ENCODE assay signal across 18 cellular contexts in genomic region chr2:215825709-215826108, GRCh38.
DNase-seq lines count a peak whose midpoint lies in the region; ATAC-seq, FAIRE-seq and TF ChIP-seq lines count a peak whose summit lies in the region.
"Had no signal": no experiment of that assay in that cellular context is flagged by ENCODE, and none has a peak within 500 bp of the region (broad histone marks: within the 10 kb centered on the region; RNA-seq: fewer than 3 reads in every experiment).

No MANE protein-coding gene starts in this region.

- BruUV-seq in HepG2 (replicated peaks; lab: Mats Ljungman, UMichigan), result no TSS peak

- POLR2A ChIA-PET in HepG2 (lab: Yijun Ruan, JAX), result interaction anchor here (1.3 kb wide), 1 partner anchor 32 kb away, joined by 6 read pairs; no protein-coding TSS in a partner anchor

- CTCF ChIA-PET in HepG2 (lab: Yijun Ruan, JAX; ENCODE audit: low intra/inter-chr PET ratio, low total read pairs), result no interaction called here

- no peak for TF ChIP-seq RAD21 in HepG2 (CRISPR knock-in tag; IDR thresholded peaks at IDR 0.05)

- DNase-seq in HepG2 (ENCODE audit: low spot score) (no peak), right lobe of liver (no peak), adipocyte (ENCODE audit: low read depth) (peak; percentile 41), fibroblast of villous mesenchyme (ENCODE audit: low read depth) (peak; percentile 23), upper lobe of right lung (no peak), transverse colon (no peak), DMS114 treated with DMSO at 0.1 percent for 48 hours (lab: John Stamatoyannopoulos, UW; ENCODE audit: unreplicated experiment) (no peak), esophagus muscularis mucosa (ENCODE audit: extremely low spot score) (no peak)
- DNase-seq: BE2C; CD8-positive, alpha-beta memory T cell; H7; NCI-H1417 treated with DMSO at 0.1 percent for 48 hours; NCI-H2029; NCI-H2171 treated with DMSO at 0.1 percent for 48 hours; NCI-H82; SHP77 had no signal

- no peak for TF ChIP-seq EP300 in HepG2 (IDR thresholded peaks at IDR 0.05; ENCODE audit: low read depth in 2 of 2, low read length in 2 of 2)
- TF ChIP-seq EP300 in HepG2 (CRISPR knock-in tag; IDR thresholded peaks at IDR 0.05; ENCODE audit: borderline replicate concordance), result no peak
- no peak for TF ChIP-seq EP300 in transverse colon (IDR thresholded peaks at IDR 0.05; ENCODE audit: low read depth)
- no peak for TF ChIP-seq EP300 in esophagus muscularis mucosa (IDR thresholded peaks at IDR 0.05)

- H3K4me1 ChIP-seq in HepG2 (ENCODE audit: insufficient read depth, low read length) (peaks cover 53% of the 10 kb centered on the region), right lobe of liver (peaks cover 0 to 28% (median 4%) of the 10 kb centered on the region in 4 donors), adipocyte (ENCODE audit: control insufficient read depth, insufficient read depth, low read length) (peaks cover 40% of the 10 kb centered on the region), upper lobe of right lung (peaks cover 8% of the 10 kb centered on the region), transverse colon (peaks cover 0 to 14% (median 4%) of the 10 kb centered on the region in 4 donors), esophagus muscularis mucosa (peaks cover 0 to 26% (median 22%) of the 10 kb centered on the region in 4 donors)

- H3K9me3 ChIP-seq in HepG2 (ENCODE audit: low read length) (peaks cover 10% of the 10 kb centered on the region; the same call in 1 of the 2 replicates), right lobe of liver (no peaks in the 10 kb centered on the region), adipocyte (ENCODE audit: control insufficient read depth, low read length) (no peaks in the 10 kb centered on the region), upper lobe of right lung (no peaks in the 10 kb centered on the region), transverse colon (no peaks in the 10 kb centered on the region), esophagus muscularis mucosa (peaks cover 0 to 15% (median 6%) of the 10 kb centered on the region in 4 donors)
- H3K9me3 ChIP-seq: BE2C had no signal

- intact Hi-C loops in HepG2 (cut with micrococcal nuclease; ENCODE audit: unreplicated experiment) (loop anchor here (2.0 to 5.0 kb wide), 5 partner anchors 31 to 388 kb away; partner anchors contain the start of gene FN1), right lobe of liver (cut with DNase I) (no loop called here), upper lobe of right lung (cut with DNase I) (no loop called here), transverse colon (cut with DNase I; ENCODE audit: low total_unique reads) (no loop called here), esophagus muscularis mucosa (cut with DNase I) (loop anchor here (5.0 kb wide), 1 partner anchor 368 kb away; no protein-coding TSS in a partner anchor)

- H3K27ac ChIP-seq in HepG2 (ENCODE audit: extremely low read length, insufficient read depth, low read length) (peak overlapping the region; percentile 67), right lobe of liver (no peak overlapping the region), upper lobe of right lung (peak overlapping the region; percentile 49), transverse colon (no peak overlapping the region), esophagus muscularis mucosa (replicated peaks in 1 of 4) (no peak overlapping the region)

- H2AFZ ChIP-seq in HepG2 (ENCODE audit: low read length), result no peak overlapping the region

- H3K4me3 ChIP-seq in HepG2 (replicated peaks in 1 of 3; ENCODE audit: insufficient read depth in 1 of 3, low read depth in 2 of 3, low read length in 3 of 3) (no peak overlapping the region), right lobe of liver (no peak overlapping the region), adipocyte (ENCODE audit: low read length) (peak overlapping the region; percentile 54), fibroblast of villous mesenchyme (ENCODE audit: low read depth, low read length) (no peak overlapping the region), upper lobe of right lung (no peak overlapping the region), transverse colon (no peak overlapping the region), esophagus muscularis mucosa (no peak overlapping the region)

- H4K20me1 ChIP-seq in HepG2 (ENCODE audit: insufficient read depth, low read length), result no peaks in the 10 kb centered on the region

- no peak for TF ChIP-seq CTCF in HepG2 (CRISPR knock-in tag; IDR thresholded peaks at IDR 0.05)
- no peak for TF ChIP-seq CTCF in right lobe of liver (IDR thresholded peaks at IDR 0.05)
- TF ChIP-seq CTCF in fibroblast of villous mesenchyme (IDR thresholded peaks at IDR 0.05; ENCODE audit: insufficient read depth, low read depth, low read length), result no peak
- TF ChIP-seq CTCF in upper lobe of right lung (IDR thresholded peaks at IDR 0.05), result no peak
- no peak for TF ChIP-seq CTCF in transverse colon (IDR thresholded peaks at IDR 0.05)
- no peak for TF ChIP-seq CTCF in esophagus muscularis mucosa (IDR thresholded peaks at IDR 0.05)

- ATAC-seq in HepG2 (no peak), right lobe of liver (no peak), upper lobe of right lung (no peak)
- ATAC-seq: Panc1 had no signal

- FAIRE-seq in HepG2 (lab: Jason Lieb, UNC), result no peak
- FAIRE-seq: A204.1 had no signal

- no peaks in the 10 kb centered on the region for H3K27me3 ChIP-seq in HepG2 (ENCODE audit: control insufficient read depth in 1 of 2, insufficient read depth in 2 of 2, low read length in 2 of 2)
- H3K27me3 ChIP-seq in right lobe of liver, result no peaks in the 10 kb centered on the region
- no peaks in the 10 kb centered on the region for H3K27me3 ChIP-seq in adipocyte (replicated peaks; ENCODE audit: control insufficient read depth, insufficient read depth, low read length)
- no peaks in the 10 kb centered on the region for H3K27me3 ChIP-seq in upper lobe of right lung
- no peaks in the 10 kb centered on the region for H3K27me3 ChIP-seq in transverse colon
- H3K27me3 ChIP-seq in esophagus muscularis mucosa, result no peaks in the 10 kb centered on the region
- H3K27me3 ChIP-seq: BE2C had no signal

- TF ChIP-seq POLR2A in HepG2 (IDR thresholded peaks at IDR 0.05; ENCODE audit: insufficient read depth in 1 of 2, low read depth in 2 of 2, low read length in 2 of 2) (no peak), right lobe of liver (IDR thresholded peaks at IDR 0.05) (no peak), transverse colon (IDR thresholded peaks at IDR 0.05) (no peak), esophagus muscularis mucosa (IDR thresholded peaks at IDR 0.05; ENCODE audit: low read depth) (no peak)

- no peaks in the 10 kb centered on the region for H3K36me3 ChIP-seq in HepG2 (replicated peaks in 1 of 2; ENCODE audit: control insufficient read depth in 1 of 2, insufficient read depth in 2 of 2, low read length in 2 of 2)
- H3K36me3 ChIP-seq in right lobe of liver, result no peaks in the 10 kb centered on the region
- H3K36me3 ChIP-seq in adipocyte (ENCODE audit: control insufficient read depth, insufficient read depth, low read length, severe bottlenecking), result no peaks in the 10 kb centered on the region
- H3K36me3 ChIP-seq in upper lobe of right lung, result no peaks in the 10 kb centered on the region
- no peaks in the 10 kb centered on the region for H3K36me3 ChIP-seq in transverse colon
- no peaks in the 10 kb centered on the region for H3K36me3 ChIP-seq in esophagus muscularis mucosa
- H3K36me3 ChIP-seq: BE2C had no signal

- H3K9ac ChIP-seq in HepG2 (ENCODE audit: insufficient read depth, low read depth, low read length) (peak overlapping the region; percentile 68; the same call in 1 of the 2 replicates), adipocyte (ENCODE audit: low read length) (peak overlapping the region; percentile 84)

- in situ Hi-C loops in HepG2 (cut with HindIII; ENCODE audit: extremely low pct_ligation_motif_present, low pct_unique_long_range_greater_than_20kb) (no loop called here), transverse colon (cut with MboI; ENCODE audit: low pct_ligation_motif_present in 1 of 4, low pct_unique_long_range_greater_than_20kb in 1 of 4, low sequenced_read_pairs in 3 of 4) (no loop called here)

- H3K79me2 ChIP-seq in HepG2 (ENCODE audit: insufficient read depth, low read length), result no peaks in the 10 kb centered on the region

- H3K4me2 ChIP-seq in HepG2 (ENCODE audit: low read depth, low read length), result peak overlapping the region; percentile 56; the same call in 1 of the 2 replicates

TF ChIP-seq in HepG2, 621 proteins besides CTCF, POLR2A, EP300 and RAD21 (continues in another document):
- TF ChIP-seq TBX2 (CRISPR knock-in tag; IDR thresholded peaks at IDR 0.05; ENCODE audit: borderline replicate concordance) (no peak), CC2D1A (CRISPR knock-in tag; IDR thresholded peaks at IDR 0.05) (no peak), GMEB1 (CRISPR knock-in tag; IDR thresholded peaks at IDR 0.05; ENCODE audit: borderline replicate concordance) (no peak), ZNF841 (CRISPR knock-in tag; IDR thresholded peaks at IDR 0.05; ENCODE audit: borderline replicate concordance) (no peak), ZBTB49 (CRISPR knock-in tag; IDR thresholded peaks at IDR 0.05; ENCODE audit: borderline replicate concordance) (no peak)

Comparison
In these comparisons a context has a peak if more than half of its experiments do, and no peak if none do; other contexts are left out.
1. H3K27ac ChIP-seq: peak in HepG2 (single experiment) and upper lobe of right lung (single experiment); none in right lobe of liver (0 of 3), transverse colon (0 of 4) and esophagus muscularis mucosa (0 of 4).
2. intact Hi-C loops: an anchor here in HepG2 (2.0 to 5.0 kb wide) and esophagus muscularis mucosa (5.0 kb wide); none called in right lobe of liver, upper lobe of right lung and transverse colon.
3. DNase-seq: peak in adipocyte (single experiment) and fibroblast of villous mesenchyme (single experiment); none in HepG2 (single experiment), right lobe of liver (0 of 3), upper lobe of right lung (single experiment), transverse colon (single experiment), DMS114 treated with DMSO at 0.1 percent for 48 hours (single experiment) and esophagus muscularis mucosa (single experiment).